ENCODE assay signal across 8 cellular contexts in the genomic region with DNA sequence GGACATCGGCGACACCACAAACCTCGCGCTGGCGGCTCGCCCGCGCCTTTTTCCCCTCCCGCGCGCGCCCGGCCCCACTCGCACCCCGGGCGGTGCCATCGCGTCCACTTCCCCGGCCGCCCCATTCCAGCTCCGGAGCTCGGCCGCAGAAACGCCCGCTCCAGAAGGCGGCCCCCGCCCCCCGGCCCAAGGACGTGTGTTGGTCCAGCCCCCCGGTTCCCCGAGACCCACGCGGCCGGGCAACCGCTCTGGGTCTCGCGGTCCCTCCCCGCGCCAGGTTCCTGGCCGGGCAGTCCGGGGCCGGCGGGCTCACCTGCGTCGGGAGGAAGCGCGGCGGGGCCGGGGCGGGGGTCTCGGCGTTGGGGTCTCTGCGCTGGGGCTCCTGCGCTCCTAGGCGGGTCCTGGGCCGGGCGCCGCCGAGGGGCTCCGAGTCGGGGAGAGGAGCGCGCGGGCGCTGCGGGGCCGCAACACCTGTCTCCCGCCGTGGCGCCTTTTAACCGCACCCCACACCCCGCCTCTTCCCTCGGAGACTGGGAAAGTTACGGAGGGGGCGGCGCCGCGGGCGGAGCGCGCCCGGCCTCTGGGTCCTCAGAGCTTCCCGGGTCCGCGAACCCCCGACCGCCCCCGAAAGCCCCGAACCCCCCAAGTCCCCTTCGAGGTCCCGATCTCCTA. TPM values are rescaled to one million over a fixed set of nuclear protein-coding genes. Genes with fewer than 3 reads are reported as not detected.
DNase-seq lines count a peak whose midpoint lies in the region; TF ChIP-seq lines count a peak whose summit lies in the region.

A gene (minus strand): TSS at position 469 of the 672 bp plus-strand sequence. CDS start 3,357 bp downstream, outside the sequence.

- CTCF ChIA-PET in OCI-LY7 (lab: Charles Lee; ENCODE audit: unreplicated experiment) = no interaction called here

- POLR2A ChIA-PET in OCI-LY7 (lab: Charles Lee) = no interaction called here

- no peak within 1 kb of the TSS for H2AFZ ChIP-seq in OCI-LY7 (ENCODE audit: low read length)

- no peak within 1 kb of the TSS for H3K27ac ChIP-seq in OCI-LY7 (ENCODE audit: low read depth, low read length, poor library complexity, severe bottlenecking)

- DNase-seq in NCI-H146 (lab: John Stamatoyannopoulos, UW) (peak; percentile 9), NCI-H146 treated with DMSO at 0.1 percent for 48 hours (lab: John Stamatoyannopoulos, UW; ENCODE audit: unreplicated experiment) (no peak), immature natural killer cell (no peak), OCI-LY7 (ENCODE audit: low spot score) (no peak), Kasumi-1 (lab: John Stamatoyannopoulos, UW) (no peak)
- no peak for DNase-seq in NK-92 treated with Interleukin-12 subunit alpha and Interleukin-12 subunit beta, amount 100 ng/mL, for 24 hours (lab: John Stamatoyannopoulos, UW)

- intact Hi-C loops in OCI-LY7 (cut with micrococcal nuclease; ENCODE audit: unreplicated experiment) = loop anchor here (10.0 kb wide), 1 partner anchor 732 kb away; no protein-coding TSS in a partner anchor

- no peak within 1 kb of the TSS for H3K4me3 ChIP-seq in OCI-LY7 (ENCODE audit: low read depth, low read length, poor library complexity, severe bottlenecking)

- no peaks in the 10 kb centered on the region for H3K9me3 ChIP-seq in OCI-LY7 (ENCODE audit: low read length)

- peaks cover 23% of the 10 kb centered on the region for H3K4me1 Mint-ChIP-seq in activated naive CD4-positive, alpha-beta T cell treated with anti-CD3 and anti-CD28 coated beads, Interleukin-2, amount 50 U/mL, for 24 hours
- peaks cover 16 to 19% of the 10 kb centered on the region in 2 donors for H3K4me1 Mint-ChIP-seq in immature natural killer cell
- H3K4me1 Mint-ChIP-seq in stimulated activated naive CD8-positive, alpha-beta T cell treated with anti-CD3 and anti-CD28 coated beads, Interleukin-15, Interleukin-2, amounts not matched to agents 100 ng/mL and 50 ng/mL, for 24 hours (ENCODE audit: low read depth) = peaks cover 30% of the 10 kb centered on the region

- TF ChIP-seq CTCF in OCI-LY7 (conservative IDR thresholded peaks at IDR 0.05; ENCODE audit: low read length) = no peak

- no peaks in the 10 kb centered on the region for H3K4me1 ChIP-seq in OCI-LY7 (ENCODE audit: insufficient read depth, low read length, poor library complexity, severe bottlenecking)

- H3K27me3 Mint-ChIP-seq in activated naive CD4-positive, alpha-beta T cell treated with anti-CD3 and anti-CD28 coated beads, Interleukin-2, amount 50 U/mL, for 24 hours = peaks cover 38% of the 10 kb centered on the region
- peaks cover 17 to 34% (median 34%) of the 10 kb centered on the region in 3 donors for H3K27me3 Mint-ChIP-seq in immature natural killer cell (ENCODE audit: low read depth in 3 of 3)
- peaks cover 60% of the 10 kb centered on the region for H3K27me3 Mint-ChIP-seq in stimulated activated naive CD8-positive, alpha-beta T cell treated with anti-CD3 and anti-CD28 coated beads, Interleukin-15, Interleukin-2, amounts not matched to agents 100 ng/mL and 50 ng/mL, for 24 hours

- no peak within 1 kb of the TSS for H3K4me2 ChIP-seq in OCI-LY7 (ENCODE audit: low read length)

- H3K9me3 Mint-ChIP-seq in activated naive CD4-positive, alpha-beta T cell treated with anti-CD3 and anti-CD28 coated beads, Interleukin-2, amount 50 U/mL, for 24 hours = no peaks in the 10 kb centered on the region
- peaks cover 0 to 2% (median 0%) of the 10 kb centered on the region in 6 donors for H3K9me3 Mint-ChIP-seq in immature natural killer cell
- no peaks in the 10 kb centered on the region for H3K9me3 Mint-ChIP-seq in stimulated activated naive CD8-positive, alpha-beta T cell treated with anti-CD3 and anti-CD28 coated beads, Interleukin-15, Interleukin-2, amounts not matched to agents 100 ng/mL and 50 ng/mL, for 24 hours

- H4K20me1 ChIP-seq in OCI-LY7 (ENCODE audit: insufficient read depth, low read length) = no peaks in the 10 kb centered on the region

- peak within 1 kb of the TSS; percentile 77 for H3K4me3 Mint-ChIP-seq in activated naive CD4-positive, alpha-beta T cell treated with anti-CD3 and anti-CD28 coated beads, Interleukin-2, amount 50 U/mL, for 24 hours
- H3K4me3 Mint-ChIP-seq in immature natural killer cell = peak within 1 kb of the TSS; percentile 24 to 63 (median 61)
- H3K4me3 Mint-ChIP-seq in stimulated activated naive CD8-positive, alpha-beta T cell treated with anti-CD3 and anti-CD28 coated beads, Interleukin-15, Interleukin-2, amounts not matched to agents 100 ng/mL and 50 ng/mL, for 24 hours = peak within 1 kb of the TSS; percentile 72

- H3K27ac Mint-ChIP-seq in activated naive CD4-positive, alpha-beta T cell treated with anti-CD3 and anti-CD28 coated beads, Interleukin-2, amount 50 U/mL, for 24 hours = no peak within 1 kb of the TSS
- H3K27ac Mint-ChIP-seq in immature natural killer cell = no peak within 1 kb of the TSS
- H3K27ac Mint-ChIP-seq in stimulated activated naive CD8-positive, alpha-beta T cell treated with anti-CD3 and anti-CD28 coated beads, Interleukin-15, Interleukin-2, amounts not matched to agents 100 ng/mL and 50 ng/mL, for 24 hours = no peak within 1 kb of the TSS

- no peaks in the 10 kb centered on the region for H3K36me3 ChIP-seq in OCI-LY7 (ENCODE audit: insufficient read depth, low read length)

- no peaks in the 10 kb centered on the region for H3K36me3 Mint-ChIP-seq in activated naive CD4-positive, alpha-beta T cell treated with anti-CD3 and anti-CD28 coated beads, Interleukin-2, amount 50 U/mL, for 24 hours
- no peaks in the 10 kb centered on the region for H3K36me3 Mint-ChIP-seq in immature natural killer cell
- H3K36me3 Mint-ChIP-seq in stimulated activated naive CD8-positive, alpha-beta T cell treated with anti-CD3 and anti-CD28 coated beads, Interleukin-15, Interleukin-2, amounts not matched to agents 100 ng/mL and 50 ng/mL, for 24 hours (ENCODE audit: low read depth) = no peaks in the 10 kb centered on the region

- no peaks in the 10 kb centered on the region for H3K9me2 ChIP-seq in OCI-LY7 (ENCODE audit: insufficient read depth, low read length)

- H3K79me2 ChIP-seq in OCI-LY7 (ENCODE audit: insufficient read depth, low read depth, low read length) = no peaks in the 10 kb centered on the region

- no TSS peak for BruUV-seq in OCI-LY7 (replicated peaks; lab: Mats Ljungman, UMichigan)

RNA-seq across cellular contexts. Expression of the gene that starts here (rescaled TPM):
- not detected for polyA plus RNA-seq in immature natural killer cell
- total RNA-seq in OCI-LY7 (2014; rRNA removed; shearing (Covaris generic)) = not detected in 2 replicates
- total RNA-seq in OCI-LY7 (2022) = not detected in 2 replicates
